ENCODE assay signal across 19 cellular contexts in the genomic region with DNA sequence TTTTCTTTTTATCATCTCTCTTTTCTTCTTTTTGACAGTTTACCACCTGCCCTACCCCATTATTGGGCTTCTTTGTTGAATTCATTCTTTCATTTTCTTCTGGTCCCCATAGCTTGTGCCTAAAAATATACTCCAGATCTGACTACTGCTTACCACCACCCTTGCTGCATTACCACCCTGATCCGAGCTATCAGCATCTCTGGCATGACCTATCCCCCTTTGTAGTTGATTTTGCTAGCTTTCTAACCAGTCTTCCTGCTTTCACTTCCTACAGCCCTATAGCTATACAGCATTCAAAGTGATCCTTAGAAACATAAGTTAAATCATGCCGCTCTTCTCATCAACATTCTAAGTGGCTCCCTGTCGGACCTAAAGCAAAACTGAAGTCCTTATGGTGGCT. TPM values are rescaled to one million over a fixed set of nuclear protein-coding genes. Genes with fewer than 3 reads are reported as not detected.
A peak's percentile ranks its signal among the peaks of the same experiment; 100 is the strongest.
DNase-seq lines count a peak whose midpoint lies in the region; ATAC-seq and TF ChIP-seq lines count a peak whose summit lies in the region.
"Had no signal": no experiment of that assay in that cellular context is flagged by ENCODE, and none has a peak within 500 bp of the region (broad histone marks: within the 10 kb centered on the region; RNA-seq: fewer than 3 reads in every experiment).

No MANE protein-coding gene starts in this region.

- H4K20me1 ChIP-seq in OCI-LY7 (ENCODE audit: insufficient read depth, low read length): no peaks in the 10 kb centered on the region

- peak; percentile 34 for ATAC-seq in left ventricle myocardium superior
- no peak for ATAC-seq in Right ventricle myocardium inferior
- ATAC-seq in GM21786 (IDR thresholded peaks at IDR 0.05; ENCODE audit: unreplicated experiment): peak; percentile 55
- no peak for ATAC-seq in omental fat pad (ENCODE audit: low FRiP score)
- no peak for ATAC-seq in GM21360 (IDR thresholded peaks at IDR 0.05; ENCODE audit: unreplicated experiment)
- ATAC-seq: A549 had no signal

- H3K4me2 ChIP-seq in OCI-LY7 (ENCODE audit: low read length): no peak overlapping the region
- H3K4me2 ChIP-seq: A549 had no signal

- no peaks in the 10 kb centered on the region for H3K9me2 ChIP-seq in OCI-LY7 (ENCODE audit: insufficient read depth, low read length)

- BruUV-seq in OCI-LY7 (replicated peaks; lab: Mats Ljungman, UMichigan): no TSS peak

- DNase-seq in left ventricle myocardium superior (no peak), Right ventricle myocardium inferior (ENCODE audit: missing footprints) (no peak), OCI-LY7 (ENCODE audit: low spot score) (peak; percentile 7), omental fat pad (ENCODE audit: low spot score) (no peak), AG20443 (ENCODE audit: low spot score) (no peak)
- DNase-seq: CD4-positive, CD25-positive, alpha-beta regulatory T cell; DMS79; HFFc6; KBM-7; NCI-H1105 treated with DMSO at 0.1 percent for 48 hours; NCI-H2081; NCI-H2171; NCI-H345; NCI-H524 treated with DMSO at 0.1 percent for 48 hours; NCI-H82; Right ventricle myocardium superior had no signal

- no peak overlapping the region for H2AFZ ChIP-seq in OCI-LY7 (ENCODE audit: low read length)

- intact Hi-C loops in left ventricle myocardium superior (cut with micrococcal nuclease) (no loop called here), Right ventricle myocardium inferior (cut with DNase I) (no loop called here), OCI-LY7 (cut with micrococcal nuclease; ENCODE audit: unreplicated experiment) (no loop called here)

- POLR2A ChIA-PET in OCI-LY7 (lab: Charles Lee): no interaction called here

- CTCF ChIA-PET in OCI-LY7 (lab: Charles Lee; ENCODE audit: unreplicated experiment): no interaction called here

- no peak overlapping the region for H3K4me3 ChIP-seq in OCI-LY7 (ENCODE audit: low read depth, low read length, poor library complexity, severe bottlenecking)
- H3K4me3 ChIP-seq: A549 had no signal

- no peak for TF ChIP-seq CTCF in OCI-LY7 (conservative IDR thresholded peaks at IDR 0.05; ENCODE audit: low read length)
- TF ChIP-seq CTCF in omental fat pad (IDR thresholded peaks at IDR 0.05): no peak

- H3K9me3 ChIP-seq in OCI-LY7 (ENCODE audit: low read length): no peaks in the 10 kb centered on the region
- H3K9me3 ChIP-seq: A549 had no signal

- H3K27ac ChIP-seq in OCI-LY7 (ENCODE audit: low read depth, low read length, poor library complexity, severe bottlenecking): no peak overlapping the region
- H3K27ac ChIP-seq: A549 had no signal

- H3K79me2 ChIP-seq in OCI-LY7 (ENCODE audit: insufficient read depth, low read depth, low read length): no peaks in the 10 kb centered on the region

- no peaks in the 10 kb centered on the region for H3K4me1 ChIP-seq in OCI-LY7 (ENCODE audit: insufficient read depth, low read length, poor library complexity, severe bottlenecking)
- H3K4me1 ChIP-seq: A549 had no signal

- H3K36me3 ChIP-seq in OCI-LY7 (ENCODE audit: insufficient read depth, low read length): peaks cover 24% of the 10 kb centered on the region; the same call in 1 of the 2 replicates

RNA-seq across cellular contexts. Expression of gene MPC2, which starts 59.4 kb away (rescaled TPM):
- 237 TPM for total RNA-seq in left ventricle myocardium superior
- total RNA-seq in Right ventricle myocardium inferior: 233 TPM
- total RNA-seq in OCI-LY7 (2014; rRNA removed; shearing (Covaris generic)): 19.4 and 31.1 TPM in 2 replicates
- total RNA-seq in OCI-LY7 (2022): 56.4 and 65.1 TPM in 2 replicates
- 10 to 100 TPM; 18.7 to 39.1 (median 33.2) TPM for total RNA-seq in omental fat pad

RNA-seq across cellular contexts. Expression of gene DCAF6, which starts 59.8 kb away (rescaled TPM):
- total RNA-seq in left ventricle myocardium superior (234 TPM), Right ventricle myocardium inferior (231 TPM), OCI-LY7 (2022) (30.6 and 31.9 TPM in 2 replicates), omental fat pad (10 to 100 TPM; 57.2 to 98.4 (median 75.5) TPM)
- total RNA-seq in OCI-LY7 (2014; rRNA removed; shearing (Covaris generic)): 23.2 and 25.4 TPM in 2 replicates

Comparison
In these comparisons a context has a peak if more than half of its experiments do, and no peak if none do; other contexts are left out.
1. ATAC-seq: peak in left ventricle myocardium superior (single experiment) and GM21786 (single experiment); none in Right ventricle myocardium inferior (single experiment), omental fat pad (single experiment) and GM21360 (single experiment).